ENCODE assay signal across 11 cellular contexts in the genomic region with DNA sequence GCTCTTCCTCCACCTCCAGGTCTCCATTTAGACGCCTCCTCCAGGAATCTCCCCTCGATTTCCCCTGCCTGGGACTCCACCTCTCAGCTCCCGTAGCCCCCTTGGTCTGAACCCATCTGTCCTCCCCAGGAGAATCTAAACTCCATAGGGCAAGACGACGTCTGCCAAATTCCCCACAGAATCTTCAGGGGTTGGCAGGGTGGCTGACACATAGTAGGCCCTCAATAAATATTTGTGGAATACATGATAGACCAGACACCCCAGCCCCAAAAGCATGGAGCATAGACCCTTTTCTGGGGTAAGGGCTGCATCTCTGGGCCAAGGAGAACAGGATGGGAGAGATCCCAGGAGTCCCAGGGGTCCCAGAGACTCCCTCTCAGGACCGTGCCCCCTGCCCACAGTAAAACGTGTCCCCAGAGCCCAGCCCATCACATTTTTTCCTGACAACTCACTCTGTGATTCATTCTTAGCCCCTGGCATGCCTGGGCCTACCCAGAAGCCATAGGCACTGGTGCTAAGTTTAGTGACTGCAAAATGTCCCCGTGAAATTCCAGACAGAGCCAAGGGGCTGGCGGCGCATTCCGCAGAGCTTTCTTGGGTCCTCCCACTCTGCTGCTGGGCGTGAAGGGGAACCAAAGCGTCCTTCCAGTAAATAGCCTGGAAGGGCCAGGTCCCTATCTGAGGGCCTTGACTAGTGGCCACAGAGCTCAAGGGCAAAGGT.
DNase-seq lines count a peak whose midpoint lies in the region; ATAC-seq, FAIRE-seq and TF ChIP-seq lines count a peak whose summit lies in the region.
"Had no signal": no experiment of that assay in that cellular context is flagged by ENCODE, and none has a peak within 500 bp of the region (broad histone marks: within the 10 kb centered on the region; RNA-seq: fewer than 3 reads in every experiment).

No MANE protein-coding gene starts in this region.

- H3K36me3 ChIP-seq in SJCRH30 (no peaks in the 10 kb centered on the region), heart right ventricle (no peaks in the 10 kb centered on the region), gastrocnemius medialis (no peaks in the 10 kb centered on the region), gastroesophageal sphincter (no peaks in the 10 kb centered on the region)

- TF ChIP-seq POLR2A in H54 (IDR thresholded peaks at IDR 0.05; ENCODE audit: low read depth, low read length): no peak
- peak; percentile 36 to 49 for TF ChIP-seq POLR2A in gastrocnemius medialis (IDR thresholded peaks at IDR 0.05)
- no peak for TF ChIP-seq POLR2A in gastroesophageal sphincter (IDR thresholded peaks at IDR 0.05)

- in situ Hi-C loops in gastrocnemius medialis (cut with MboI; ENCODE audit: low sequenced_read_pairs in 4 of 4): loop anchor here in 1 of 4 donors (10.0 kb wide), 1 partner anchor 70 kb away; no protein-coding TSS in a partner anchor

- H3K4me1 ChIP-seq in SJCRH30 (peaks cover 39% of the 10 kb centered on the region), heart right ventricle (peaks cover 0 to 23% (median 16%) of the 10 kb centered on the region in 9 donors), gastrocnemius medialis (peaks cover 49 to 57% of the 10 kb centered on the region in 2 donors), gastroesophageal sphincter (no peaks in the 10 kb centered on the region)

- H3K27me3 ChIP-seq in SJCRH30: no peaks in the 10 kb centered on the region
- H3K27me3 ChIP-seq in heart right ventricle: peaks cover 0 to 23% (median 0%) of the 10 kb centered on the region in 7 donors
- H3K27me3 ChIP-seq in gastrocnemius medialis: no peaks in the 10 kb centered on the region
- no peaks in the 10 kb centered on the region for H3K27me3 ChIP-seq in gastroesophageal sphincter

- no peaks in the 10 kb centered on the region for H3K9me3 ChIP-seq in SJCRH30 (replicated peaks)
- peaks cover 0 to 8% (median 0%) of the 10 kb centered on the region in 11 donors for H3K9me3 ChIP-seq in heart right ventricle
- H3K9me3 ChIP-seq in gastrocnemius medialis: no peaks in the 10 kb centered on the region
- peaks cover 0 to 9% (median 0%) of the 10 kb centered on the region in 3 donors for H3K9me3 ChIP-seq in gastroesophageal sphincter

- 63 to 69% methylated on average over 13 of the region's 13 CpGs for WGBS in heart right ventricle, 2 donors
- WGBS in gastroesophageal sphincter (ENCODE audit: low coverage in 1 of 2), 2 donors: 84 to 87% methylated on average over 4 to 5 of the region's 13 CpGs

- peak overlapping the region; percentile 90 for H3K27ac ChIP-seq in SJCRH30
- H3K27ac ChIP-seq in heart right ventricle: peak overlapping the region in 5 of 10 donors; percentile 39 to 69 (median 49)
- H3K27ac ChIP-seq in gastrocnemius medialis: peak overlapping the region; percentile 93 to 95 (median 94)
- no peak overlapping the region for H3K27ac ChIP-seq in gastroesophageal sphincter

- FAIRE-seq in H54 (lab: Jason Lieb, UNC): no peak

- TF ChIP-seq EP300 in gastroesophageal sphincter (IDR thresholded peaks at IDR 0.05): no peak

- ATAC-seq in heart right ventricle (peak in 7 of 8 donors; percentile 50 to 84 (median 66)), gastrocnemius medialis (peak; percentile 53 to 57), gastroesophageal sphincter (no peak), GM21619 (IDR thresholded peaks at IDR 0.05; ENCODE audit: unreplicated experiment) (no peak)
- ATAC-seq: activated T-cell treated with anti-CD3 and anti-CD28 coated beads, Interleukin-2, amount 50 U/mL, for 72 hours had no signal

- H3K4me3 ChIP-seq in SJCRH30 (no peak overlapping the region), heart right ventricle (no peak overlapping the region), gastrocnemius medialis (no peak overlapping the region), gastroesophageal sphincter (no peak overlapping the region)

- DNase-seq in H54 (ENCODE audit: insufficient read length, low spot score) (peak; percentile 53), SJCRH30 (peak in 1 of 2 experiments; percentile 31), heart right ventricle (no peak), gastrocnemius medialis (peak; percentile 74 to 91), AML-193 (lab: John Stamatoyannopoulos, UW) (no peak)
- DNase-seq in activated CD4-positive, alpha-beta T cell treated with anti-CD3 and anti-CD28 coated beads, Interleukin-2, amount 50 U/mL, for 1 hour: no peak
- DNase-seq: activated CD4-positive, alpha-beta T cell treated with anti-CD3 and anti-CD28 coated beads for 4 hours; activated T-cell treated with anti-CD3 and anti-CD28 coated beads, Interleukin-2, amount 50 U/mL, for 72 hours; NCI-H2107 had no signal

- intact Hi-C loops in heart right ventricle (cut with DNase I): no loop called here
- intact Hi-C loops in gastrocnemius medialis (cut with DNase I; ENCODE audit: low total_unique reads): loop anchor here (5.0 kb wide), 2 partner anchors 128 to 213 kb away; no protein-coding TSS in a partner anchor

- TF ChIP-seq CTCF in heart right ventricle (IDR thresholded peaks at IDR 0.05) (no peak), gastrocnemius medialis (IDR thresholded peaks at IDR 0.05 in 4 of 5, conservative IDR thresholded peaks at IDR 0.05 in 1 of 5) (no peak), gastroesophageal sphincter (IDR thresholded peaks at IDR 0.05) (no peak)

Comparison
In these comparisons a context has a peak if more than half of its experiments do, and no peak if none do; other contexts are left out.
1. DNase-seq: peak in H54 (single experiment) and gastrocnemius medialis (2 of 2); none in heart right ventricle (0 of 2), activated CD4-positive, alpha-beta T cell treated with anti-CD3 and anti-CD28 coated beads, Interleukin-2, amount 50 U/mL, for 1 hour (single experiment) and AML-193 (0 of 2).
2. POLR2A ChIP-seq: peak in gastrocnemius medialis (2 of 2); none in H54 (single experiment) and gastroesophageal sphincter (0 of 2).
3. H3K27ac ChIP-seq: peak in SJCRH30 (single experiment) and gastrocnemius medialis (4 of 4); none in gastroesophageal sphincter (0 of 4).
4. ATAC-seq: peak in heart right ventricle (7 of 8) and gastrocnemius medialis (2 of 2); none in gastroesophageal sphincter (single experiment) and GM21619 (single experiment).